ENCODE assay signal across 7 cellular contexts in the genomic region with DNA sequence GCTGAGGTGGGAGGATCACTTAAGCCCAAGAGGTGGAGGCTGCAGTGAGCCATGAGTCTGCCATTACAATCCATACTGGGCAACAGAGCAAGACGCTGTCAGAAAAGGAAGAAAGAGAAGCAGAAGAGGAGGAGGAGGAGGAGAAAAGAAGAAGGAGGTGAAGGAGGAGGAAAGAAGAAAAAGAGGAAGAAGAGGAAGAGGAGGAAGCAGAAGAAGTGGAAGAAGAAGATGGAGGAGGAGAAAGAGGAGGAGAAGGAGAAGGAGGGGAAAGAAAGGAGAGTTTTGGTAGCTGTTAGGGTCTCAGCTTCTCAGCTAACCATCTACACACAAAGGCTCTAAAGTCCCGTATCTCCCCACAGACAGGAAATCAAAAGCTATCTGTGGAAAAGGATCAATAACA.
"Had no signal": no experiment of that assay in that cellular context is flagged by ENCODE, and none has a peak within 500 bp of the region (broad histone marks: within the 10 kb centered on the region; RNA-seq: fewer than 3 reads in every experiment).

No MANE protein-coding gene starts in this region.

- H3K4me1 ChIP-seq: HAP-1 had no signal

- H3K4me3 Mint-ChIP-seq: GM23338 had no signal

- H3K27ac Mint-ChIP-seq: GM23338 had no signal

- H3K36me3 ChIP-seq: HAP-1 had no signal

- H3K27ac ChIP-seq: HL-60 had no signal

- FAIRE-seq: HepG2 had no signal

- H3K4me3 ChIP-seq: GM23338, HAP-1 had no signal

- H3K4me2 ChIP-seq: GM23338 had no signal

- H3K9me3 Mint-ChIP-seq: GM23338 had no signal

- ATAC-seq: GM23338, HCT116, HepG2 had no signal

- H2AFZ ChIP-seq: GM23338 had no signal

- DNase-seq: H7, KG1 had no signal

- H3K9me3 ChIP-seq: HAP-1 had no signal
